1 cellular context compared by ENCODE assay signal in genomic region chr15:25683911-25684310, GRCh38.
TF ChIP-seq lines count a peak whose summit lies in the region.

No MANE protein-coding gene starts in this region.

TF ChIP-seq in K562, 482 proteins besides CTCF, POLR2A, EP300 and RAD21 (continued from another document):
- TF ChIP-seq AFF1 (IDR thresholded peaks at IDR 0.05; ENCODE audit: low read depth in 1 of 2, partially characterized antibody in 2 of 2) (no peak), KHSRP (IDR thresholded peaks at IDR 0.05) (no peak), ZBTB8A (IDR thresholded peaks at IDR 0.05; ENCODE audit: partially characterized antibody) (no peak), HDGF (IDR thresholded peaks at IDR 0.05) (no peak), KLF6 (CRISPR knock-in tag; IDR thresholded peaks at IDR 0.05; ENCODE audit: borderline replicate concordance) (no peak), HNRNPUL1 (IDR thresholded peaks at IDR 0.05; ENCODE audit: low read length) (no peak), TAF1 (IDR thresholded peaks at IDR 0.05; ENCODE audit: control insufficient read depth, extremely low read depth, insufficient read depth, low read length, severe bottlenecking) (no peak), THRB (CRISPR knock-in tag; conservative IDR thresholded peaks at IDR 0.05) (no peak), GABPB1 (CRISPR knock-in tag; IDR thresholded peaks at IDR 0.05) (no peak), NONO (IDR thresholded peaks at IDR 0.05; ENCODE audit: low read depth in 2 of 2, low read length in 1 of 2) (no peak), KAT7 (CRISPR knock-in tag; IDR thresholded peaks at IDR 0.05; ENCODE audit: borderline replicate concordance) (no peak), RCOR1 (IDR thresholded peaks at IDR 0.05; ENCODE audit: borderline replicate concordance in 1 of 2, low read depth in 2 of 2, low read length in 2 of 2) (no peak)
TF ChIP-seq in K562: peak in this region for 0.
